ENCODE assay signal across 9 cellular contexts in genomic region chr9:90815183-90815943, GRCh38. TPM values are rescaled to one million over a fixed set of nuclear protein-coding genes. Genes with fewer than 3 reads are reported as not detected.
DNase-seq lines count a peak whose midpoint lies in the region; ATAC-seq and TF ChIP-seq lines count a peak whose summit lies in the region.
"Had no signal": no experiment of that assay in that cellular context is flagged by ENCODE, and none has a peak within 500 bp of the region (broad histone marks: within the 10 kb centered on the region; RNA-seq: fewer than 3 reads in every experiment).

No MANE protein-coding gene starts in this region.

- no peaks in the 10 kb centered on the region for H3K27me3 Mint-ChIP-seq in MCF 10A (ENCODE audit: insufficient read depth, unreplicated experiment)

- POLR2A ChIA-PET in MCF 10A (lab: Yijun Ruan, JAX) = no interaction called here

- H3K4me1 ChIP-seq in heart right ventricle = peaks cover 0 to 48% (median 0%) of the 10 kb centered on the region in 9 donors
- H3K4me1 ChIP-seq: prostate gland had no signal

- CTCF ChIA-PET in MCF 10A (lab: Yijun Ruan, JAX) = interaction anchor here (0.5 kb wide), 1 partner anchor 415 kb away, joined by 4 read pairs; no protein-coding TSS in a partner anchor

- peaks cover 0 to 8% (median 2%) of the 10 kb centered on the region in 7 donors for H3K27me3 ChIP-seq in heart right ventricle

- WGBS in heart right ventricle, 2 donors = 42 to 52% methylated on average over 13 of the region's 13 CpGs

- no peak overlapping the region for H3K27ac Mint-ChIP-seq in MCF 10A (ENCODE audit: low read depth, unreplicated experiment)

- no peak overlapping the region for H3K4me3 Mint-ChIP-seq in MCF 10A (ENCODE audit: unreplicated experiment)

- H3K9me3 Mint-ChIP-seq in MCF 10A (ENCODE audit: unreplicated experiment) = peaks cover 6% of the 10 kb centered on the region

- TF ChIP-seq CTCF in heart right ventricle (IDR thresholded peaks at IDR 0.05) (no peak), MCF 10A (IDR thresholded peaks at IDR 0.05; ENCODE audit: unreplicated experiment) (no peak)

- H3K4me1 Mint-ChIP-seq in MCF 10A (ENCODE audit: insufficient read depth, unreplicated experiment) = peaks cover 12% of the 10 kb centered on the region

- BruUV-seq in MCF 10A (replicated peaks; lab: Mats Ljungman, UMichigan) = no TSS peak

- ATAC-seq in GM19043 (IDR thresholded peaks at IDR 0.05; ENCODE audit: low read depth, unreplicated experiment) = peak; percentile 63
- ATAC-seq in heart right ventricle = peak in 6 of 8 donors; percentile 44 to 71 (median 58)
- no peak for ATAC-seq in GM21515 (IDR thresholded peaks at IDR 0.05; ENCODE audit: unreplicated experiment)
- no peak for ATAC-seq in HG02623 (IDR thresholded peaks at IDR 0.05; ENCODE audit: unreplicated experiment)
- no peak for ATAC-seq in HG03095 (IDR thresholded peaks at IDR 0.05; ENCODE audit: unreplicated experiment)

- peaks cover 0 to 5% (median 0%) of the 10 kb centered on the region in 11 donors for H3K9me3 ChIP-seq in heart right ventricle
- H3K9me3 ChIP-seq: prostate gland had no signal

- H3K4me3 ChIP-seq in heart right ventricle = no peak overlapping the region
- H3K4me3 ChIP-seq: prostate gland had no signal

- H3K27ac ChIP-seq in heart right ventricle = peak overlapping the region in 1 of 10 donors; percentile 71
- H3K27ac ChIP-seq: prostate gland had no signal

- no peaks in the 10 kb centered on the region for H3K36me3 Mint-ChIP-seq in MCF 10A (ENCODE audit: insufficient read depth, unreplicated experiment)

- peaks cover 0 to under 1% (median 0%) of the 10 kb centered on the region in 9 donors for H3K36me3 ChIP-seq in heart right ventricle
- H3K36me3 ChIP-seq: prostate gland had no signal

- intact Hi-C loops in heart right ventricle (cut with DNase I) = no loop called here
- intact Hi-C loops in MCF 10A (cut with micrococcal nuclease) = no loop called here

- DNase-seq in AML-193 (lab: John Stamatoyannopoulos, UW) (peak; percentile 69 to 76), NCI-H1436 (lab: John Stamatoyannopoulos, UW) (peak; percentile 58), heart right ventricle (no peak), MCF 10A (ENCODE audit: unreplicated experiment) (no peak)

RNA-seq across cellular contexts. Expression of gene SYK, which starts 13.7 kb away (rescaled TPM):
- total RNA-seq in heart right ventricle (10 to 100 TPM in 1 of 10 donors, 1 to 10 TPM in 9; 1.0 to 26.1 (median 3.0) TPM), MCF 10A (2022) (5.9 and 6.7 TPM in 2 replicates)
- 1 to 10 TPM in 1 of 2 donors, under 1 TPM in 1; 0.96 to 1.5 TPM for polyA plus RNA-seq in heart right ventricle

Comparison
In these comparisons a context has a peak if more than half of its experiments do, and no peak if none do; other contexts are left out.
1. DNase-seq: peak in AML-193 (2 of 2) and NCI-H1436 (single experiment); none in heart right ventricle (0 of 2) and MCF 10A (single experiment).
2. ATAC-seq: peak in GM19043 (single experiment) and heart right ventricle (6 of 8); none in GM21515 (single experiment), HG02623 (single experiment) and HG03095 (single experiment).